In genomic region chr6:142146828-142147662, GRCh38 we compare ENCODE assay signal across 1 cellular context.
TF ChIP-seq lines count a peak whose summit lies in the region.

NMBR (minus strand) TSS chr6:142147122; CDS start chr6:142088658, 58,464 bp downstream.
VTA1 (plus strand) TSS chr6:142147263; CDS start chr6:142147288, 25 bp downstream.

TF ChIP-seq in HEK293, 187 proteins besides CTCF, POLR2A, EP300 and RAD21 (continued from another document and continues in another):
- peak; percentile 59; the same call in 1 of the 2 replicates for TF ChIP-seq PRDM10 (tag by site-specific recombination; IDR thresholded peaks at IDR 0.05)
- peak; percentile 99 for TF ChIP-seq ZNF654 (tag by site-specific recombination; IDR thresholded peaks at IDR 0.05; ENCODE audit: low read depth)
- no peak for TF ChIP-seq ZNF292 (tag by site-specific recombination; IDR thresholded peaks at IDR 0.05; ENCODE audit: borderline replicate concordance, low read depth)
- no peak for TF ChIP-seq ZNF549 (tag by site-specific recombination; IDR thresholded peaks at IDR 0.05)
- TF ChIP-seq ZNF280C (tag by site-specific recombination; IDR thresholded peaks at IDR 0.05), result no peak
- TF ChIP-seq GLIS1 (tag by site-specific recombination; IDR thresholded peaks at IDR 0.05), result no peak; the same call in 1 of the 2 replicates
- no peak for TF ChIP-seq ZNF785 (tag by site-specific recombination; IDR thresholded peaks at IDR 0.05)
- TF ChIP-seq ZNF335 (tag by site-specific recombination; conservative IDR thresholded peaks at IDR 0.05), result peak; percentile 63; the same call in 1 of the 2 replicates
- no peak; the same call in 1 of the 2 replicates for TF ChIP-seq ZBTB48 (tag by site-specific recombination; IDR thresholded peaks at IDR 0.05)
- no peak for TF ChIP-seq PRDM6 (tag by site-specific recombination; IDR thresholded peaks at IDR 0.05)
- no peak for TF ChIP-seq ZNF416 (tag by site-specific recombination; IDR thresholded peaks at IDR 0.05)
- TF ChIP-seq PRDM1 (tag by site-specific recombination; IDR thresholded peaks at IDR 0.05), result peak; percentile 76; the same call in 1 of the 2 replicates
- TF ChIP-seq ZNF664 (tag by site-specific recombination; IDR thresholded peaks at IDR 0.05), result peak; percentile 32; the same call in 1 of the 2 replicates
- no peak for TF ChIP-seq ZNF112 (tag by site-specific recombination; IDR thresholded peaks at IDR 0.05)
- no peak for TF ChIP-seq HOXC10 (CRISPR knock-in tag; IDR thresholded peaks at IDR 0.05)
- TF ChIP-seq ZNF138 (tag by site-specific recombination; IDR thresholded peaks at IDR 0.05; ENCODE audit: borderline replicate concordance), result no peak
- TF ChIP-seq ZNF10 (tag by site-specific recombination; IDR thresholded peaks at IDR 0.05), result no peak
- TF ChIP-seq ZNF610 (tag by site-specific recombination; IDR thresholded peaks at IDR 0.05; ENCODE audit: borderline replicate concordance), result peak; percentile 89
- TF ChIP-seq ZNF223 (tag by site-specific recombination; IDR thresholded peaks at IDR 0.05), result no peak
- no peak for TF ChIP-seq ZNF48 (tag by site-specific recombination; IDR thresholded peaks at IDR 0.05)
- 0 out of 2 replicates have a peak, but pooled peaks have one; percentile 60 for TF ChIP-seq KLF8 (tag by site-specific recombination; IDR thresholded peaks at IDR 0.05)
- TF ChIP-seq ZNF362 (tag by site-specific recombination; IDR thresholded peaks at IDR 0.05), result 0 out of 2 replicates have a peak, but pooled peaks have one; percentile 57
- peak; percentile 49; the same call in 1 of the 2 replicates for TF ChIP-seq MYNN (tag by site-specific recombination; IDR thresholded peaks at IDR 0.05; ENCODE audit: borderline replicate concordance)
- no peak for TF ChIP-seq ZNF155 (tag by site-specific recombination; IDR thresholded peaks at IDR 0.05)
- TF ChIP-seq ZNF23 (tag by site-specific recombination; IDR thresholded peaks at IDR 0.05; ENCODE audit: borderline replicate concordance), result no peak
- no peak for TF ChIP-seq ZNF510 (tag by site-specific recombination; IDR thresholded peaks at IDR 0.05; ENCODE audit: insufficient replicate concordance)
- no peak for TF ChIP-seq ZNF473 (tag by site-specific recombination; IDR thresholded peaks at IDR 0.05)
- TF ChIP-seq ZNF747 (tag by site-specific recombination; IDR thresholded peaks at IDR 0.05), result no peak
- TF ChIP-seq BCL6B (tag by site-specific recombination; IDR thresholded peaks at IDR 0.05), result no peak
- no peak; the same call in 1 of the 2 replicates for TF ChIP-seq ZNF623 (tag by site-specific recombination; IDR thresholded peaks at IDR 0.05)
- TF ChIP-seq ZNF600 (tag by site-specific recombination; IDR thresholded peaks at IDR 0.05), result peak; percentile 86
- TF ChIP-seq ZNF76 (tag by site-specific recombination; IDR thresholded peaks at IDR 0.05; ENCODE audit: borderline replicate concordance, low read depth), result peak; percentile 75; the same call in 1 of the 2 replicates
- TF ChIP-seq ZEB2 (tag by site-specific recombination; IDR thresholded peaks at IDR 0.05), result peak; percentile 75; the same call in 1 of the 2 replicates
- TF ChIP-seq ZNF169 (tag by site-specific recombination; IDR thresholded peaks at IDR 0.05), result no peak
- TF ChIP-seq ZNF132 (tag by site-specific recombination; IDR thresholded peaks at IDR 0.05; ENCODE audit: borderline replicate concordance), result no peak
- no peak for TF ChIP-seq AEBP2 (tag by site-specific recombination; IDR thresholded peaks at IDR 0.05; ENCODE audit: borderline replicate concordance)
- TF ChIP-seq ZNF449 (tag by site-specific recombination; IDR thresholded peaks at IDR 0.05), result peak; percentile 46
- no peak for TF ChIP-seq ZNF791 (tag by site-specific recombination; IDR thresholded peaks at IDR 0.05)
- TF ChIP-seq TSHZ1 (tag by site-specific recombination; IDR thresholded peaks at IDR 0.05; ENCODE audit: borderline replicate concordance), result no peak
- no peak; the same call in 1 of the 2 replicates for TF ChIP-seq OVOL3 (tag by site-specific recombination; IDR thresholded peaks at IDR 0.05)
- peak; percentile 42; the same call in 1 of the 2 replicates for TF ChIP-seq ZNF324 (tag by site-specific recombination; IDR thresholded peaks at IDR 0.05)
- TF ChIP-seq ZNF175 (tag by site-specific recombination; IDR thresholded peaks at IDR 0.05), result no peak
- TF ChIP-seq ZNF621 (tag by site-specific recombination; IDR thresholded peaks at IDR 0.05), result no peak
- TF ChIP-seq WT1 (tag by site-specific recombination; IDR thresholded peaks at IDR 0.05), result peak; percentile 28; the same call in 1 of the 2 replicates
- no peak for TF ChIP-seq ZNF398 (tag by site-specific recombination; IDR thresholded peaks at IDR 0.05)
